In genomic region chr4:32102941-32103340, GRCh38 we compare ENCODE assay signal across 28 cellular contexts.
"Had no signal": no experiment of that assay in that cellular context is flagged by ENCODE, and none has a peak within 500 bp of the region (broad histone marks: within the 10 kb centered on the region; RNA-seq: fewer than 3 reads in every experiment).

No MANE protein-coding gene starts in this region.

- H3K4me3 ChIP-seq: ascending aorta, PC-9, SK-N-MC had no signal

- H3K4me1 ChIP-seq: ascending aorta had no signal

- ATAC-seq: activated T-cell treated with anti-CD3 and anti-CD28 coated beads, Interleukin-2, amount 50 U/mL, for 72 hours; activated T-helper 17 cell treated with anti-CD3 and anti-CD28 coated beads, Interleukin-2, amount 50 U/mL, for 72 hours had no signal

- H3K9me3 ChIP-seq: ascending aorta had no signal

- H3K27ac ChIP-seq: ascending aorta, PC-9, RWPE1, SK-N-MC, WERI-Rb-1 had no signal

- H3K27me3 ChIP-seq: ascending aorta had no signal

- H3K36me3 ChIP-seq: ascending aorta, WERI-Rb-1 had no signal

- DNase-seq: activated CD4-positive, alpha-beta memory T cell treated with anti-CD3 and anti-CD28 coated beads, Interleukin-2, amount 10 ng/mL, durations not matched to agents 7 days and 5 days; activated CD4-positive, alpha-beta T cell treated with anti-CD3 and anti-CD28 coated beads for 1 hour; activated CD4-positive, alpha-beta T cell treated with anti-CD3 and anti-CD28 coated beads for 48 hours; activated CD4-positive, CD25-positive, alpha-beta regulatory T cell; activated effector memory CD4-positive, alpha-beta T cell treated with anti-CD3 and anti-CD28 coated beads, Interleukin-2, amount 50 U/mL, for 16 hours; activated naive CD4-positive, alpha-beta T cell; activated naive CD4-positive, alpha-beta T cell treated with anti-CD3 and anti-CD28 coated beads, Interleukin-2, amount 50 U/mL, for 16 hours; activated naive CD8-positive, alpha-beta T cell treated with anti-CD3 and anti-CD28 coated beads for 36 hours; activated T-cell treated with anti-CD3 and anti-CD28 coated beads, Interleukin-2, amount 50 U/mL, for 1 hour; activated T-cell treated with anti-CD3 and anti-CD28 coated beads, Interleukin-2, amount 50 U/mL, for 72 hours; amygdala; Karpas-422; KBM-7; NCI-H1105; NCI-H1417 treated with DMSO at 0.1 percent for 48 hours; NCI-H187 treated with DMSO at 0.1 percent for 48 hours; NCI-H2081 treated with DMSO at 0.1 percent for 48 hours; NCI-H345; NCI-H524 treated with DMSO at 0.1 percent for 48 hours; NK-92 treated with Interleukin-12 subunit alpha and Interleukin-12 subunit beta, amount 100 ng/mL, for 24 hours; PC-9; Right ventricle myocardium superior; T1000; WERI-Rb-1 had no signal
